In the genomic region with DNA sequence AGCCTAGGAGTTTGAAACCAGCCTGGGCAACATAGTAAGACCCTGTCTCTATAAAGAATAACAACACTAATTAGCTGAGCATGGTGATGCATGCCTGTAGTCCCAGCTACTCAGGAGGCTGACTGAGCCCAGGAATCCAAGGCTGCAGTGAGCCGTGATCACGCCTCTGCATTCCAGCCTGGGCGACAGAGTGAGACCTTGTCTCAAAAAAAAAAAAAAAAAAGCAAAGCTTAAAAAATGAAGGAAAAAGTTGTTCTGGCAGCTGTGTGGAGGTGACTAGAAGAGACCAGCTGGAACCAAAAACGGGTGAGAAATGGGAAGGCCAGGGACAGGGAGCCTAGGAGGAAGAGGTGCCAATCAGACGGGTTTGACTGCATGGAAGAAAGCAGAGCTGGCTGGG, we compare ENCODE assay signal across 14 cellular contexts. TPM values are rescaled to one million over a fixed set of nuclear protein-coding genes. Genes with fewer than 3 reads are reported as not detected.
DNase-seq lines count a peak whose midpoint lies in the region; ATAC-seq and TF ChIP-seq lines count a peak whose summit lies in the region.
"Had no signal": no experiment of that assay in that cellular context is flagged by ENCODE, and none has a peak within 500 bp of the region (broad histone marks: within the 10 kb centered on the region; RNA-seq: fewer than 3 reads in every experiment).

No MANE protein-coding gene starts in this region.

- no peak overlapping the region for H3K4me3 Mint-ChIP-seq in activated naive CD8-positive, alpha-beta T cell treated with anti-CD3 and anti-CD28 coated beads for 36 hours
- no peak overlapping the region for H3K4me3 Mint-ChIP-seq in activated naive CD8-positive, alpha-beta T cell treated with anti-CD3 and anti-CD28 coated beads, Interleukin-2, amount 50 U/mL, for 24 hours
- H3K4me3 Mint-ChIP-seq in endothelial cell (ENCODE audit: unreplicated experiment) (peak overlapping the region; percentile 80), neural crest cell (peak overlapping the region; percentile 39)

- no peaks in the 10 kb centered on the region for H3K36me3 ChIP-seq in MM.1S (replicated peaks; ENCODE audit: insufficient read depth, low read length)

- no peak overlapping the region for H2AFZ ChIP-seq in MM.1S (ENCODE audit: low read length)
- H2AFZ ChIP-seq: PC-9 had no signal

- H3K4me1 Mint-ChIP-seq in activated naive CD8-positive, alpha-beta T cell treated with anti-CD3 and anti-CD28 coated beads for 36 hours, result peaks cover 27% of the 10 kb centered on the region
- H3K4me1 Mint-ChIP-seq in activated naive CD8-positive, alpha-beta T cell treated with anti-CD3 and anti-CD28 coated beads, Interleukin-2, amount 50 U/mL, for 24 hours, result peaks cover 25% of the 10 kb centered on the region
- H3K4me1 Mint-ChIP-seq in endothelial cell (ENCODE audit: unreplicated experiment) (peaks cover 13% of the 10 kb centered on the region), neural crest cell (peaks cover 19% of the 10 kb centered on the region)

- H3K27me3 Mint-ChIP-seq in activated naive CD8-positive, alpha-beta T cell treated with anti-CD3 and anti-CD28 coated beads for 36 hours, result no peaks in the 10 kb centered on the region
- no peaks in the 10 kb centered on the region for H3K27me3 Mint-ChIP-seq in activated naive CD8-positive, alpha-beta T cell treated with anti-CD3 and anti-CD28 coated beads, Interleukin-2, amount 50 U/mL, for 24 hours
- peaks cover 19% of the 10 kb centered on the region for H3K27me3 Mint-ChIP-seq in endothelial cell (ENCODE audit: unreplicated experiment)
- no peaks in the 10 kb centered on the region for H3K27me3 Mint-ChIP-seq in neural crest cell (ENCODE audit: low read depth)

- H3K27ac ChIP-seq in MM.1S (ENCODE audit: low read length), result no peak overlapping the region
- H3K27ac ChIP-seq: C4-2B, PC-9 had no signal

- H3K9me3 Mint-ChIP-seq in activated naive CD8-positive, alpha-beta T cell treated with anti-CD3 and anti-CD28 coated beads for 36 hours, result no peaks in the 10 kb centered on the region
- no peaks in the 10 kb centered on the region for H3K9me3 Mint-ChIP-seq in activated naive CD8-positive, alpha-beta T cell treated with anti-CD3 and anti-CD28 coated beads, Interleukin-2, amount 50 U/mL, for 24 hours
- H3K9me3 Mint-ChIP-seq in endothelial cell (ENCODE audit: unreplicated experiment) (no peaks in the 10 kb centered on the region), neural crest cell (no peaks in the 10 kb centered on the region)

- no peak overlapping the region for H3K9ac ChIP-seq in MM.1S (ENCODE audit: low read length)

- no peaks in the 10 kb centered on the region for H3K27me3 ChIP-seq in MM.1S (replicated peaks; ENCODE audit: insufficient read depth, low read length)

- no peak overlapping the region for H3K4me3 ChIP-seq in MM.1S (ENCODE audit: low read length)
- H3K4me3 ChIP-seq in foreskin fibroblast (ENCODE audit: low read depth in 1 of 2, low read length in 2 of 2), result no peak overlapping the region
- H3K4me3 ChIP-seq: PC-9 had no signal

- no peaks in the 10 kb centered on the region for H3K79me2 ChIP-seq in MM.1S (ENCODE audit: low read length)

- TF ChIP-seq CTCF in endothelial cell (IDR thresholded peaks at IDR 0.05; ENCODE audit: unreplicated experiment), result no peak
- TF ChIP-seq CTCF in neural crest cell (conservative IDR thresholded peaks at IDR 0.05), result no peak
- TF ChIP-seq CTCF in MM.1S (IDR thresholded peaks at IDR 0.05; ENCODE audit: low read length), result no peak
- no peak for TF ChIP-seq CTCF in foreskin fibroblast (IDR thresholded peaks at IDR 0.05; ENCODE audit: low read depth, low read length)

- H3F3A ChIP-seq in MM.1S (ENCODE audit: insufficient read depth, low read length), result peaks cover 16% of the 10 kb centered on the region

- no peak for DNase-seq in activated naive CD8-positive, alpha-beta T cell treated with anti-CD3 and anti-CD28 coated beads for 36 hours
- no peak for DNase-seq in activated naive CD8-positive, alpha-beta T cell treated with anti-CD3 and anti-CD28 coated beads, Interleukin-2, amount 50 U/mL, for 24 hours
- DNase-seq in endothelial cell (ENCODE audit: low spot score), result no peak
- DNase-seq in neural crest cell (ENCODE audit: low read depth, low spot score), result no peak
- no peak for DNase-seq in MM.1S
- DNase-seq in NCI-H1048 (lab: John Stamatoyannopoulos, UW), result no peak
- no peak for DNase-seq in foreskin fibroblast
- DNase-seq: COR-L47, DMS53, NCI-H345, NCI-H526 treated with DMSO at 0.1 percent for 48 hours, PC-9 had no signal

- no peaks in the 10 kb centered on the region for H4K20me1 ChIP-seq in MM.1S (ENCODE audit: insufficient read depth, low read length)

- H3K4me1 ChIP-seq in MM.1S (ENCODE audit: low read length), result peaks cover 10% of the 10 kb centered on the region

- H3K36me3 Mint-ChIP-seq in activated naive CD8-positive, alpha-beta T cell treated with anti-CD3 and anti-CD28 coated beads for 36 hours, result peaks cover 6% of the 10 kb centered on the region
- H3K36me3 Mint-ChIP-seq in activated naive CD8-positive, alpha-beta T cell treated with anti-CD3 and anti-CD28 coated beads, Interleukin-2, amount 50 U/mL, for 24 hours (ENCODE audit: low read depth), result peaks cover 21% of the 10 kb centered on the region
- peaks cover 31% of the 10 kb centered on the region for H3K36me3 Mint-ChIP-seq in endothelial cell (ENCODE audit: low read depth, unreplicated experiment)
- peaks cover 14% of the 10 kb centered on the region for H3K36me3 Mint-ChIP-seq in neural crest cell (ENCODE audit: low read depth)

- H3K4me2 ChIP-seq in MM.1S (ENCODE audit: low read depth, low read length), result no peak overlapping the region
- H3K4me2 ChIP-seq: PC-9 had no signal

- H3K9me3 ChIP-seq in MM.1S (replicated peaks; ENCODE audit: insufficient read depth, low read length), result no peaks in the 10 kb centered on the region

- no peaks in the 10 kb centered on the region for H3K9me2 ChIP-seq in MM.1S (replicated peaks; ENCODE audit: insufficient read depth, low read length)

- no peak for ATAC-seq in activated naive CD8-positive, alpha-beta T cell treated with anti-CD3 and anti-CD28 coated beads, Interleukin-2, amount 50 U/mL, for 24 hours
- ATAC-seq in HG03469 (IDR thresholded peaks at IDR 0.05; ENCODE audit: unreplicated experiment), result no peak

- peak overlapping the region; percentile 45 for H3K27ac Mint-ChIP-seq in activated naive CD8-positive, alpha-beta T cell treated with anti-CD3 and anti-CD28 coated beads for 36 hours
- H3K27ac Mint-ChIP-seq in activated naive CD8-positive, alpha-beta T cell treated with anti-CD3 and anti-CD28 coated beads, Interleukin-2, amount 50 U/mL, for 24 hours, result no peak overlapping the region
- H3K27ac Mint-ChIP-seq in endothelial cell (ENCODE audit: unreplicated experiment), result no peak overlapping the region
- H3K27ac Mint-ChIP-seq in neural crest cell (ENCODE audit: unreplicated experiment), result no peak overlapping the region

RNA-seq across cellular contexts. Expression of gene BCL7C, which starts 4.2 kb away (rescaled TPM):
- total RNA-seq in activated naive CD8-positive, alpha-beta T cell treated with anti-CD3 and anti-CD28 coated beads for 36 hours, result 10 to 100 TPM; 20.8 to 22.0 TPM
- 53.9 TPM for total RNA-seq in endothelial cell (ENCODE audit: unreplicated experiment)
- 35.9 and 38.4 TPM in 2 replicates for total RNA-seq in neural crest cell

RNA-seq across cellular contexts. Expression of gene CTF1, which starts 6.7 kb away (rescaled TPM):
- total RNA-seq in activated naive CD8-positive, alpha-beta T cell treated with anti-CD3 and anti-CD28 coated beads for 36 hours, result under 1 TPM; 0.16 to 0.38 TPM
- total RNA-seq in endothelial cell (ENCODE audit: unreplicated experiment) (3.4 TPM), neural crest cell (1.6 and 2.6 TPM in 2 replicates)

RNA-seq across cellular contexts. Expression of gene FBXL19, which starts 33.7 kb away (rescaled TPM):
- 10 to 100 TPM; 24.9 to 27.0 TPM for total RNA-seq in activated naive CD8-positive, alpha-beta T cell treated with anti-CD3 and anti-CD28 coated beads for 36 hours
- total RNA-seq in endothelial cell (ENCODE audit: unreplicated experiment) (117 TPM), neural crest cell (78.1 and 84.7 TPM in 2 replicates)

RNA-seq across cellular contexts. Expression of gene ORAI3, which starts 59.1 kb away (rescaled TPM):
- 1 to 10 TPM; 5.4 to 5.7 TPM for total RNA-seq in activated naive CD8-positive, alpha-beta T cell treated with anti-CD3 and anti-CD28 coated beads for 36 hours
- total RNA-seq in endothelial cell (ENCODE audit: unreplicated experiment) (42.9 TPM), neural crest cell (7.7 and 8.0 TPM in 2 replicates)

Comparison
In these comparisons a context has a peak if more than half of its experiments do, and no peak if none do; other contexts are left out.
1. H3K4me3 Mint-ChIP-seq: peak in endothelial cell (single experiment) and neural crest cell (single experiment); none in activated naive CD8-positive, alpha-beta T cell treated with anti-CD3 and anti-CD28 coated beads for 36 hours (single experiment) and activated naive CD8-positive, alpha-beta T cell treated with anti-CD3 and anti-CD28 coated beads, Interleukin-2, amount 50 U/mL, for 24 hours (single experiment).